ENCODE assay signal across 12 cellular contexts in the genomic region with DNA sequence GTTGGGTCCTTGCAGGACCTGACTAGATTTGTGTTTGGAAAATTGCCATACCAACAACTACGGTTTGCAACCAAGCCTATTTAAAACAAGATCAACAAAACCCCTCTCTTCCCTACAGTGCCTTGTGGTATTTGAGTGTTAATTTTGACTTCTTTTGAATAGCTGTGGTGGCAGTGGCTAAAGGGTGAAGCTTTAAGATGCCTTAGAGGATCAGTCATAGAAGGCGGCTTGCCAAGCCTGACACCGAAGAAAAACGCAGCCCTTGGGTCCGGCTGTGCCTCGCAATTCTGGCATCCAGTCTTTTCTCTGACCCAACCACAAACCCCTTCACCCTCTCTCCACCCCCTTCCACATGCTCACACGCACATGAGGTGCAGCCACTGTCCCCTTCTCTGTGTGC. TPM values are rescaled to one million over a fixed set of nuclear protein-coding genes. Genes with fewer than 3 reads are reported as not detected.
DNase-seq lines count a peak whose midpoint lies in the region; ATAC-seq and TF ChIP-seq lines count a peak whose summit lies in the region.
"Had no signal": no experiment of that assay in that cellular context is flagged by ENCODE, and none has a peak within 500 bp of the region (broad histone marks: within the 10 kb centered on the region; RNA-seq: fewer than 3 reads in every experiment).

No MANE protein-coding gene starts in this region.

- TF ChIP-seq POLR2A in GM18505 (IDR thresholded peaks at IDR 0.05; ENCODE audit: borderline replicate concordance, extremely low read depth, insufficient read depth, insufficient read length), result no peak

- ATAC-seq in GM18505 (IDR thresholded peaks at IDR 0.05; ENCODE audit: unreplicated experiment), result no peak
- ATAC-seq in HG03025 (IDR thresholded peaks at IDR 0.05; ENCODE audit: low FRiP score, unreplicated experiment), result no peak
- ATAC-seq: K562 had no signal

- DNase-seq in DMS79 (lab: John Stamatoyannopoulos, UW) (peak; percentile 8), NCI-H2029 treated with DMSO at 0.1 percent for 48 hours (lab: John Stamatoyannopoulos, UW) (peak; percentile 25), dedifferentiated amniotic fluid mesenchymal stem cell (ENCODE audit: extremely low spot score) (peak; percentile 57), mucosa of gallbladder (ENCODE audit: low spot score) (peak; percentile 32), NCI-H2081 treated with DMSO at 0.1 percent for 48 hours (lab: John Stamatoyannopoulos, UW) (no peak)
- DNase-seq in activated CD4-positive, CD25-positive, alpha-beta regulatory T cell treated with anti-CD3 and anti-CD28 coated beads, Interleukin-2, amount 50 U/mL, for 72 hours, result no peak
- DNase-seq: activated CD4-positive, alpha-beta T cell treated with anti-CD3 and anti-CD28 coated beads, Interleukin-2, amount 50 U/mL, for 4 hours; COR-L47; NCI-H510A had no signal

RNA-seq across cellular contexts. Expression of gene BMP6, which starts 32.6 kb away (rescaled TPM):
- 7.3 TPM for total RNA-seq in mucosa of gallbladder

Comparison
In these comparisons a context has a peak if more than half of its experiments do, and no peak if none do; other contexts are left out.
1. DNase-seq: peak in DMS79 (single experiment), NCI-H2029 treated with DMSO at 0.1 percent for 48 hours (single experiment), dedifferentiated amniotic fluid mesenchymal stem cell (single experiment) and mucosa of gallbladder (single experiment); none in NCI-H2081 treated with DMSO at 0.1 percent for 48 hours (single experiment) and activated CD4-positive, CD25-positive, alpha-beta regulatory T cell treated with anti-CD3 and anti-CD28 coated beads, Interleukin-2, amount 50 U/mL, for 72 hours (single experiment).